Comparison of ENCODE assay signal across 8 cellular contexts in genomic region chr13:40271931-40272775, GRCh38.
DNase-seq lines count a peak whose midpoint lies in the region; ATAC-seq and TF ChIP-seq lines count a peak whose summit lies in the region.

No MANE protein-coding gene starts in this region.

- H3F3A ChIP-seq in OCI-LY1 (ENCODE audit: insufficient read depth, low read length): no peaks in the 10 kb centered on the region

- no peak overlapping the region for H3K4me3 ChIP-seq in OCI-LY1 (ENCODE audit: low read depth, low read length, poor library complexity, severe bottlenecking)

- no peak for TF ChIP-seq CTCF in OCI-LY1 (IDR thresholded peaks at IDR 0.05; ENCODE audit: low read length)
- no peak for TF ChIP-seq CTCF in MCF 10A (IDR thresholded peaks at IDR 0.05; ENCODE audit: unreplicated experiment)
- no peak for TF ChIP-seq CTCF in CD14-positive monocyte (IDR thresholded peaks at IDR 0.05)

- peaks cover 25% of the 10 kb centered on the region for H3K4me1 ChIP-seq in OCI-LY1 (ENCODE audit: insufficient read depth, low read length, severe bottlenecking)

- H3K79me2 ChIP-seq in OCI-LY1 (ENCODE audit: insufficient read depth, low read length): no peaks in the 10 kb centered on the region

- no peaks in the 10 kb centered on the region for H3K9me3 ChIP-seq in OCI-LY1 (ENCODE audit: low read length)

- H4K20me1 ChIP-seq in OCI-LY1 (ENCODE audit: insufficient read depth, low read length): no peaks in the 10 kb centered on the region

- intact Hi-C loops in MCF 10A (cut with micrococcal nuclease): no loop called here
- intact Hi-C loops in CD14-positive monocyte (cut with micrococcal nuclease): no loop called here

- peak overlapping the region; percentile 4; the same call in 1 of the 2 replicates for H3K4me2 ChIP-seq in OCI-LY1 (ENCODE audit: low read length)

- H3K27ac ChIP-seq in OCI-LY1 (ENCODE audit: low read depth, low read length, poor library complexity, severe bottlenecking): no peak overlapping the region

- ATAC-seq in HG03378 (IDR thresholded peaks at IDR 0.05; ENCODE audit: unreplicated experiment): no peak

- CTCF ChIA-PET in MCF 10A (lab: Yijun Ruan, JAX): interaction anchor here (0.7 to 1.2 kb wide), 6 partner anchors 14 to 217 kb away, joined by 3 to 4 read pairs (median 3); no protein-coding TSS in a partner anchor

- H3K4me3 Mint-ChIP-seq in MCF 10A (ENCODE audit: unreplicated experiment): peak overlapping the region; percentile 15
- no peak overlapping the region for H3K4me3 Mint-ChIP-seq in CD14-positive monocyte

- H3K9me3 Mint-ChIP-seq in MCF 10A (ENCODE audit: unreplicated experiment) (no peaks in the 10 kb centered on the region), CD14-positive monocyte (no peaks in the 10 kb centered on the region)

- no TSS peak for BruUV-seq in MCF 10A (replicated peaks; lab: Mats Ljungman, UMichigan)

- no peak overlapping the region for H2AFZ ChIP-seq in OCI-LY1 (ENCODE audit: low read length)

- H3K4me1 Mint-ChIP-seq in MCF 10A (ENCODE audit: insufficient read depth, unreplicated experiment): peaks cover 39% of the 10 kb centered on the region
- H3K4me1 Mint-ChIP-seq in CD14-positive monocyte: peaks cover 10% of the 10 kb centered on the region

- no peaks in the 10 kb centered on the region for H3K9me2 ChIP-seq in OCI-LY1 (ENCODE audit: low read depth, low read length)

- POLR2A ChIA-PET in MCF 10A (lab: Yijun Ruan, JAX): interaction anchor here (0.6 to 4.3 kb wide), 43 partner anchors 12 to 400 kb away, joined by 3 to 37 read pairs (median 4); no protein-coding TSS in a partner anchor

- H3K27me3 Mint-ChIP-seq in MCF 10A (ENCODE audit: insufficient read depth, unreplicated experiment) (no peaks in the 10 kb centered on the region), CD14-positive monocyte (ENCODE audit: low read depth in 3 of 3) (peaks cover 0 to 2% (median 1%) of the 10 kb centered on the region in 3 donors)

- H3K36me3 Mint-ChIP-seq in MCF 10A (ENCODE audit: insufficient read depth, unreplicated experiment) (no peaks in the 10 kb centered on the region), CD14-positive monocyte (no peaks in the 10 kb centered on the region)

- H3K9ac ChIP-seq in OCI-LY1 (ENCODE audit: low read length): no peak overlapping the region

- DNase-seq in C1 segment of cervical spinal cord (lab: John Stamatoyannopoulos, UW) (peak in 10 of 14 donors; percentile 15 to 54 (median 30)), MCF 10A (ENCODE audit: unreplicated experiment) (peak; percentile 87), lung microvascular endothelial cell (ENCODE audit: low read depth in 2 of 2) (peak; percentile 51 to 60), CD14-positive monocyte (ENCODE audit: low spot score) (no peak), KBM-7 (no peak)
- DNase-seq in stimulated activated CD8-positive, alpha-beta memory T cell treated with anti-CD3 and anti-CD28 coated beads, Interleukin-7, amount 100 ng/mL, for 24 hours (ENCODE audit: low read depth): peak; percentile 32

- H3K36me3 ChIP-seq in OCI-LY1 (ENCODE audit: insufficient read depth, low read length): no peaks in the 10 kb centered on the region

- no peaks in the 10 kb centered on the region for H3K27me3 ChIP-seq in OCI-LY1 (ENCODE audit: insufficient read depth, low read length)

- in situ Hi-C loops in KBM-7 (cut with MboI; ENCODE audit: low pct_unique_long_range_greater_than_20kb, low sequenced_read_pairs): no loop called here

- peak overlapping the region; percentile 32 for H3K27ac Mint-ChIP-seq in MCF 10A (ENCODE audit: low read depth, unreplicated experiment)
- H3K27ac Mint-ChIP-seq in CD14-positive monocyte: no peak overlapping the region

Comparison
In these comparisons a context has a peak if more than half of its experiments do, and no peak if none do; other contexts are left out.
1. DNase-seq: peak in C1 segment of cervical spinal cord (10 of 14), MCF 10A (single experiment), lung microvascular endothelial cell (2 of 2) and stimulated activated CD8-positive, alpha-beta memory T cell treated with anti-CD3 and anti-CD28 coated beads, Interleukin-7, amount 100 ng/mL, for 24 hours (single experiment); none in CD14-positive monocyte (single experiment) and KBM-7 (single experiment).